ENCODE assay signal across 1 cellular context in the genomic region with DNA sequence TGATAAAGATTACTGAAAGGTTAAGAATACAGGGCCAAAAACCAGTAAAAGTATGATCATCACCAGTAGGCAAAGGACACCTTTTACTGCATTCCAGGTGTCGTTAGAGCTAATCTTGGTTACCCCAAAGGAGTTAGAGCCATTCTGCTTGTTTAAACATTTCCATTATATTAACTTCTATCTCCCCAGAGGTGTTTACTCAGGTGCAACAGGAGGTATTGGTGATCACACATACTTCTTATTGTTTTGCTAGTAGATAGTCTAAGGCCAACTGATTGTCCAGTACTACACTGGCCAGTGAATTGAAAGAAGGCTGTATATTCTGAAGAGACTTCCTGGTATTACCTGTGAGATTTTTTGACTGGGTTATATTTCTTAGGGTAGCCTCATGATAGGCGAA.
TF ChIP-seq lines count a peak whose summit lies in the region.

No MANE protein-coding gene starts in this region.

TF ChIP-seq in A549, 52 proteins besides CTCF, POLR2A, EP300 and RAD21 (continued from another document):
- TF ChIP-seq BHLHE40 (IDR thresholded peaks at IDR 0.05; ENCODE audit: low read depth, low read length) (no peak), EHF (CRISPR knock-in tag; IDR thresholded peaks at IDR 0.05) (no peak), E2F6 (IDR thresholded peaks at IDR 0.05; ENCODE audit: borderline replicate concordance, low read depth) (no peak), RFX5 (IDR thresholded peaks at IDR 0.05) (no peak), JUNB (IDR thresholded peaks at IDR 0.05) (no peak)
